ENCODE assay signal across 24 cellular contexts in genomic region chr6:114042267-114043075, GRCh38.
A peak's percentile ranks its signal among the peaks of the same experiment; 100 is the strongest.
DNase-seq lines count a peak whose midpoint lies in the region; ATAC-seq and TF ChIP-seq lines count a peak whose summit lies in the region.
"Had no signal": no experiment of that assay in that cellular context is flagged by ENCODE, and none has a peak within 500 bp of the region (broad histone marks: within the 10 kb centered on the region; RNA-seq: fewer than 3 reads in every experiment).

No MANE protein-coding gene starts in this region.

- H3K4me3 Mint-ChIP-seq in activated T-helper 17 cell treated with anti-CD3 and anti-CD28 coated beads, Interleukin-2, amount 50 U/mL, for 72 hours: no peak overlapping the region
- H3K4me3 Mint-ChIP-seq: activated CD4-positive, alpha-beta T cell treated with anti-CD3 and anti-CD28 coated beads, Interleukin-2, amount 10 ng/mL, durations not matched to agents 7 days and 5 days; activated naive CD8-positive, alpha-beta T cell treated with anti-CD3 and anti-CD28 coated beads for 36 hours; activated T-helper 1 cell treated with anti-CD3 and anti-CD28 coated beads, Interleukin-12 subunit alpha, Interleukin-12 subunit beta, Interleukin-2, Interleukin-4 antibody, amounts not matched to agents 30 ng/mL and 10 ng/mL and 1 ng/mL, durations not matched to agents 14 hours and 24 hours and 36 hours; naive thymus-derived CD8-positive, alpha-beta T cell; T-helper 17 cell had no signal

- H3K4me2 ChIP-seq in hepatocyte (peak overlapping the region; percentile 1), GM23248 (ENCODE audit: unreplicated experiment) (no peak overlapping the region)

- ATAC-seq in GM18867 (IDR thresholded peaks at IDR 0.05; ENCODE audit: unreplicated experiment) (peak; percentile 76), HG02798 (IDR thresholded peaks at IDR 0.05; ENCODE audit: poor library complexity, unreplicated experiment) (peak; percentile 69), lower lobe of right lung (no peak), GM21737 (IDR thresholded peaks at IDR 0.05; ENCODE audit: unreplicated experiment) (no peak)
- peak; percentile 78 for ATAC-seq in activated T-helper 17 cell treated with anti-CD3 and anti-CD28 coated beads, Interleukin-2, amount 50 U/mL, for 72 hours (replicated peaks)
- ATAC-seq: body of pancreas; left colon; naive thymus-derived CD8-positive, alpha-beta T cell; stimulated activated naive CD8-positive, alpha-beta T cell treated with anti-CD3 and anti-CD28 coated beads, Interleukin-15, Interleukin-2, amounts not matched to agents 100 U/mL and 50 U/mL, for 24 hours; T-helper 17 cell had no signal

- H3K36me3 ChIP-seq in hepatocyte (replicated peaks; ENCODE audit: insufficient read depth, low read depth) (no peaks in the 10 kb centered on the region), lower lobe of right lung (no peaks in the 10 kb centered on the region), GM23248 (ENCODE audit: low read depth) (no peaks in the 10 kb centered on the region)
- H3K36me3 ChIP-seq: tibial artery had no signal

- no peaks in the 10 kb centered on the region for H3F3A ChIP-seq in GM23248 (ENCODE audit: insufficient read depth)

- H3K27me3 Mint-ChIP-seq in activated T-helper 17 cell treated with anti-CD3 and anti-CD28 coated beads, Interleukin-2, amount 50 U/mL, for 72 hours: peaks cover 4% of the 10 kb centered on the region
- H3K27me3 Mint-ChIP-seq: activated CD4-positive, alpha-beta T cell treated with anti-CD3 and anti-CD28 coated beads, Interleukin-2, amount 10 ng/mL, durations not matched to agents 7 days and 5 days; activated naive CD8-positive, alpha-beta T cell treated with anti-CD3 and anti-CD28 coated beads for 36 hours had no signal

- H3K36me3 Mint-ChIP-seq in activated T-helper 17 cell treated with anti-CD3 and anti-CD28 coated beads, Interleukin-2, amount 50 U/mL, for 72 hours (ENCODE audit: low read depth): no peaks in the 10 kb centered on the region
- H3K36me3 Mint-ChIP-seq: activated naive CD8-positive, alpha-beta T cell treated with anti-CD3 and anti-CD28 coated beads for 36 hours; naive thymus-derived CD8-positive, alpha-beta T cell had no signal

- H3K9ac ChIP-seq in GM23248: no peak overlapping the region

- H3K9me2 ChIP-seq in hepatocyte (replicated peaks; ENCODE audit: insufficient read depth) (no peaks in the 10 kb centered on the region), GM23248 (ENCODE audit: insufficient read depth) (no peaks in the 10 kb centered on the region)

- no peak overlapping the region for H2AFZ ChIP-seq in hepatocyte
- no peak overlapping the region for H2AFZ ChIP-seq in GM23248

- whole genome bisulfite sequencing in hepatocyte (ENCODE audit: low lambda C conversion rate, missing lambda C conversion rate): 56% methylated on average over 8 of the region's 8 CpGs
- WGBS in GM23248 (ENCODE audit: low coverage in 1 of 2, low lambda C conversion rate in 2 of 2, missing lambda C conversion rate in 2 of 2), 2 experiments: 77 to 91% methylated on average over 8 of the region's 8 CpGs

- H3K9me3 ChIP-seq in hepatocyte (ENCODE audit: low read depth): no peaks in the 10 kb centered on the region
- no peaks in the 10 kb centered on the region for H3K9me3 ChIP-seq in lower lobe of right lung
- H3K9me3 ChIP-seq in GM23248 (ENCODE audit: low read depth): no peaks in the 10 kb centered on the region
- H3K9me3 ChIP-seq: body of pancreas, tibial artery had no signal

- no peak for DNase-seq in hepatocyte (ENCODE audit: low spot score)
- no peak for DNase-seq in lower lobe of right lung
- no peak for DNase-seq in GM23248
- DNase-seq in NCI-H187 treated with DMSO at 0.1 percent for 48 hours (lab: John Stamatoyannopoulos, UW): no peak
- DNase-seq: activated CD4-positive, alpha-beta T cell treated with anti-CD3 and anti-CD28 coated beads, Interleukin-2, amount 10 ng/mL, durations not matched to agents 7 days and 5 days; activated naive CD8-positive, alpha-beta T cell treated with anti-CD3 and anti-CD28 coated beads for 36 hours; body of pancreas; head of caudate nucleus; left colon; naive thymus-derived CD8-positive, alpha-beta T cell; NCI-H1105; NCI-H2029 treated with DMSO at 0.1 percent for 48 hours; NCI-H446; RPMI8226; stimulated activated CD4-positive, alpha-beta T cell treated with anti-CD3 and anti-CD28 coated beads, Interleukin-4, amount 100 ng/mL, for 4 hours; stimulated activated naive CD8-positive, alpha-beta T cell treated with anti-CD3 and anti-CD28 coated beads, Interleukin-15, Interleukin-2, amounts not matched to agents 100 U/mL and 50 U/mL, for 24 hours; T-helper 17 cell; tibial artery had no signal

- H3K4me3 ChIP-seq in hepatocyte (no peak overlapping the region), lower lobe of right lung (no peak overlapping the region), GM23248 (no peak overlapping the region)
- H3K4me3 ChIP-seq: body of pancreas, SK-N-MC, tibial artery had no signal

- in situ Hi-C loops in GM23248 (cut with MboI): no loop called here

- no peaks in the 10 kb centered on the region for H3K4me1 Mint-ChIP-seq in activated T-helper 17 cell treated with anti-CD3 and anti-CD28 coated beads, Interleukin-2, amount 50 U/mL, for 72 hours
- H3K4me1 Mint-ChIP-seq: activated CD4-positive, alpha-beta T cell treated with anti-CD3 and anti-CD28 coated beads, Interleukin-2, amount 10 ng/mL, durations not matched to agents 7 days and 5 days; activated naive CD8-positive, alpha-beta T cell treated with anti-CD3 and anti-CD28 coated beads for 36 hours; naive thymus-derived CD8-positive, alpha-beta T cell; T-helper 17 cell had no signal

- H4K20me1 ChIP-seq in hepatocyte (ENCODE audit: insufficient read depth, poor library complexity, severe bottlenecking) (no peaks in the 10 kb centered on the region), GM23248 (ENCODE audit: insufficient read depth) (no peaks in the 10 kb centered on the region)

- no peak for TF ChIP-seq CTCF in hepatocyte (IDR thresholded peaks at IDR 0.05; ENCODE audit: poor library complexity)
- no peak for TF ChIP-seq CTCF in lower lobe of right lung (IDR thresholded peaks at IDR 0.05)

- H3K27ac ChIP-seq in hepatocyte (no peak overlapping the region), lower lobe of right lung (no peak overlapping the region), GM23248 (no peak overlapping the region)
- H3K27ac ChIP-seq: body of pancreas, SK-N-MC, tibial artery had no signal

- H3K4me1 ChIP-seq in hepatocyte (ENCODE audit: insufficient read depth) (no peaks in the 10 kb centered on the region), lower lobe of right lung (no peaks in the 10 kb centered on the region), GM23248 (ENCODE audit: insufficient read depth) (no peaks in the 10 kb centered on the region)
- H3K4me1 ChIP-seq: body of pancreas, tibial artery had no signal

- H3K79me2 ChIP-seq in hepatocyte (no peaks in the 10 kb centered on the region), GM23248 (ENCODE audit: insufficient read depth) (no peaks in the 10 kb centered on the region)

- no peak overlapping the region for H3K27ac Mint-ChIP-seq in activated T-helper 17 cell treated with anti-CD3 and anti-CD28 coated beads, Interleukin-2, amount 50 U/mL, for 72 hours
- H3K27ac Mint-ChIP-seq: activated CD4-positive, alpha-beta T cell treated with anti-CD3 and anti-CD28 coated beads, Interleukin-2, amount 10 ng/mL, durations not matched to agents 7 days and 5 days; activated naive CD8-positive, alpha-beta T cell treated with anti-CD3 and anti-CD28 coated beads for 36 hours; activated T-helper 1 cell treated with anti-CD3 and anti-CD28 coated beads, Interleukin-12 subunit alpha, Interleukin-12 subunit beta, Interleukin-2, Interleukin-4 antibody, amounts not matched to agents 30 ng/mL and 10 ng/mL and 1 ng/mL, durations not matched to agents 14 hours and 24 hours and 36 hours; naive thymus-derived CD8-positive, alpha-beta T cell; T-helper 17 cell had no signal

- intact Hi-C loops in lower lobe of right lung (cut with DNase I): no loop called here

- no peaks in the 10 kb centered on the region for H3K27me3 ChIP-seq in hepatocyte
- no peaks in the 10 kb centered on the region for H3K27me3 ChIP-seq in lower lobe of right lung (ENCODE audit: low read depth)
- H3K27me3 ChIP-seq in GM23248 (replicated peaks; ENCODE audit: insufficient read depth): no peaks in the 10 kb centered on the region
- H3K27me3 ChIP-seq: body of pancreas, tibial artery had no signal

- no peaks in the 10 kb centered on the region for H3K9me3 Mint-ChIP-seq in activated T-helper 17 cell treated with anti-CD3 and anti-CD28 coated beads, Interleukin-2, amount 50 U/mL, for 72 hours
- H3K9me3 Mint-ChIP-seq: activated CD4-positive, alpha-beta T cell treated with anti-CD3 and anti-CD28 coated beads, Interleukin-2, amount 10 ng/mL, durations not matched to agents 7 days and 5 days; activated naive CD8-positive, alpha-beta T cell treated with anti-CD3 and anti-CD28 coated beads for 36 hours; activated T-helper 1 cell treated with anti-CD3 and anti-CD28 coated beads, Interleukin-12 subunit alpha, Interleukin-12 subunit beta, Interleukin-2, Interleukin-4 antibody, amounts not matched to agents 30 ng/mL and 10 ng/mL and 1 ng/mL, durations not matched to agents 14 hours and 24 hours and 36 hours; naive thymus-derived CD8-positive, alpha-beta T cell had no signal

Comparison
In these comparisons a context has a peak if more than half of its experiments do, and no peak if none do; other contexts are left out.
1. ATAC-seq: peak in GM18867 (single experiment), HG02798 (single experiment) and activated T-helper 17 cell treated with anti-CD3 and anti-CD28 coated beads, Interleukin-2, amount 50 U/mL, for 72 hours (single experiment); none in lower lobe of right lung (0 of 2) and GM21737 (single experiment).